15 cellular contexts compared by ENCODE assay signal in genomic region chr10:95706573-95706972, GRCh38. TPM values are rescaled to one million over a fixed set of nuclear protein-coding genes. Genes with fewer than 3 reads are reported as not detected.
DNase-seq lines count a peak whose midpoint lies in the region; ATAC-seq and TF ChIP-seq lines count a peak whose summit lies in the region.
"Had no signal": no experiment of that assay in that cellular context is flagged by ENCODE, and none has a peak within 500 bp of the region (broad histone marks: within the 10 kb centered on the region; RNA-seq: fewer than 3 reads in every experiment).

No MANE protein-coding gene starts in this region.

- H3K4me1 ChIP-seq in parathyroid adenoma (no peaks in the 10 kb centered on the region), upper lobe of right lung (no peaks in the 10 kb centered on the region), ascending aorta (no peaks in the 10 kb centered on the region)
- H3K4me1 ChIP-seq: HAP-1 had no signal

- no peaks in the 10 kb centered on the region for H3K9me3 Mint-ChIP-seq in stimulated activated naive CD8-positive, alpha-beta T cell treated with anti-CD3 and anti-CD28 coated beads, Interleukin-15, amount 100 ng/mL, for 72 hours
- H3K9me3 Mint-ChIP-seq: CD4-positive, alpha-beta memory T cell; HFFc6 had no signal

- TF ChIP-seq CTCF in parathyroid adenoma (IDR thresholded peaks at IDR 0.05) (no peak), upper lobe of right lung (IDR thresholded peaks at IDR 0.05) (no peak), ascending aorta (IDR thresholded peaks at IDR 0.05) (no peak)

- no peaks in the 10 kb centered on the region for H3K4me1 Mint-ChIP-seq in stimulated activated naive CD8-positive, alpha-beta T cell treated with anti-CD3 and anti-CD28 coated beads, Interleukin-15, amount 100 ng/mL, for 72 hours
- H3K4me1 Mint-ChIP-seq: CD4-positive, alpha-beta memory T cell had no signal

- H3K27me3 Mint-ChIP-seq in stimulated activated naive CD8-positive, alpha-beta T cell treated with anti-CD3 and anti-CD28 coated beads, Interleukin-15, amount 100 ng/mL, for 72 hours, result no peaks in the 10 kb centered on the region
- H3K27me3 Mint-ChIP-seq: CD4-positive, alpha-beta memory T cell had no signal

- no peak overlapping the region for H3K4me3 Mint-ChIP-seq in stimulated activated naive CD8-positive, alpha-beta T cell treated with anti-CD3 and anti-CD28 coated beads, Interleukin-15, amount 100 ng/mL, for 72 hours
- H3K4me3 Mint-ChIP-seq: CD4-positive, alpha-beta memory T cell; HFFc6 had no signal

- no peak for DNase-seq in stimulated activated naive CD8-positive, alpha-beta T cell treated with anti-CD3 and anti-CD28 coated beads, Interleukin-15, amount 100 ng/mL, for 72 hours
- DNase-seq in stimulated activated naive CD8-positive, alpha-beta T cell treated with anti-CD3 and anti-CD28 coated beads, Interleukin-15, Interleukin-2, amounts not matched to agents 100 U/mL and 50 U/mL, for 24 hours, result no peak
- DNase-seq in upper lobe of right lung, result no peak
- no peak for DNase-seq in ascending aorta (ENCODE audit: low spot score in 2 of 2)
- DNase-seq in activated naive CD4-positive, alpha-beta T cell treated with anti-CD3 and anti-CD28 coated beads, Interleukin-2, amount 50 U/mL, for 16 hours, result no peak
- DNase-seq: C1 segment of cervical spinal cord; Calu3; CD4-positive, alpha-beta memory T cell; COR-L47; DMS53; DMS79 treated with DMSO at 0.1 percent for 48 hours; GOT3; HFFc6 had no signal

- H3K27ac Mint-ChIP-seq in stimulated activated naive CD8-positive, alpha-beta T cell treated with anti-CD3 and anti-CD28 coated beads, Interleukin-15, amount 100 ng/mL, for 72 hours, result no peak overlapping the region
- H3K27ac Mint-ChIP-seq: CD4-positive, alpha-beta memory T cell; HFFc6 had no signal

- no peaks in the 10 kb centered on the region for H3K9me3 ChIP-seq in parathyroid adenoma (ENCODE audit: control insufficient read depth, low read length)
- H3K9me3 ChIP-seq in upper lobe of right lung, result no peaks in the 10 kb centered on the region
- H3K9me3 ChIP-seq in ascending aorta, result no peaks in the 10 kb centered on the region
- H3K9me3 ChIP-seq: HAP-1 had no signal

- H3K36me3 ChIP-seq in parathyroid adenoma (ENCODE audit: control insufficient read depth, insufficient read depth, low read length) (no peaks in the 10 kb centered on the region), upper lobe of right lung (no peaks in the 10 kb centered on the region), ascending aorta (no peaks in the 10 kb centered on the region)
- H3K36me3 ChIP-seq: HAP-1 had no signal

- H3K27me3 ChIP-seq in parathyroid adenoma (ENCODE audit: control insufficient read depth, insufficient read depth, low read length), result no peaks in the 10 kb centered on the region
- H3K27me3 ChIP-seq in upper lobe of right lung, result no peaks in the 10 kb centered on the region
- H3K27me3 ChIP-seq in ascending aorta, result no peaks in the 10 kb centered on the region

- H3K4me2 ChIP-seq in parathyroid adenoma (ENCODE audit: low read length), result no peak overlapping the region

- no peaks in the 10 kb centered on the region for H3K79me2 ChIP-seq in parathyroid adenoma

- no peak overlapping the region for H3K9ac ChIP-seq in parathyroid adenoma

- H3K27ac ChIP-seq in parathyroid adenoma, result no peak overlapping the region
- H3K27ac ChIP-seq in upper lobe of right lung, result no peak overlapping the region
- no peak overlapping the region for H3K27ac ChIP-seq in ascending aorta

- intact Hi-C loops in upper lobe of right lung (cut with DNase I) (no loop called here), ascending aorta (cut with DNase I) (no loop called here)

- peak; percentile 54 for ATAC-seq in stimulated activated naive CD8-positive, alpha-beta T cell treated with anti-CD3 and anti-CD28 coated beads, Interleukin-15, amount 100 ng/mL, for 72 hours
- no peak for ATAC-seq in stimulated activated naive CD8-positive, alpha-beta T cell treated with anti-CD3 and anti-CD28 coated beads, Interleukin-15, Interleukin-2, amounts not matched to agents 100 U/mL and 50 U/mL, for 24 hours
- peak; percentile 23 for ATAC-seq in upper lobe of right lung

- no peak overlapping the region for H3K4me3 ChIP-seq in parathyroid adenoma (ENCODE audit: low read depth, low read length)
- no peak overlapping the region for H3K4me3 ChIP-seq in upper lobe of right lung
- H3K4me3 ChIP-seq in ascending aorta, result no peak overlapping the region
- H3K4me3 ChIP-seq: HAP-1 had no signal

- peak overlapping the region; percentile 12 for H2AFZ ChIP-seq in parathyroid adenoma

RNA-seq across cellular contexts. Expression of gene TCTN3, which starts 12.8 kb away (rescaled TPM):
- total RNA-seq in upper lobe of right lung, result 29.0 TPM
- 22.1 TPM for total RNA-seq in ascending aorta

RNA-seq across cellular contexts. Expression of gene ENTPD1, which starts 49.4 kb away (rescaled TPM):
- 64.6 TPM for total RNA-seq in upper lobe of right lung
- 41.6 TPM for total RNA-seq in ascending aorta
- total RNA-seq: HFFc6 had no signal

RNA-seq across cellular contexts. Expression of gene ALDH18A1, which starts 50.1 kb away (rescaled TPM):
- total RNA-seq in upper lobe of right lung, result 32.8 TPM
- total RNA-seq in ascending aorta, result 29.1 TPM
